Comparison of ENCODE assay signal across 1 cellular context in genomic region chr6:52522151-52522626, GRCh38.
TF ChIP-seq lines count a peak whose summit lies in the region.

No MANE protein-coding gene starts in this region.

TF ChIP-seq in HepG2, 621 proteins besides CTCF, POLR2A, EP300 and RAD21 (continued from another document):
- TF ChIP-seq ZNF687 (CRISPR knock-in tag; IDR thresholded peaks at IDR 0.05) (peak; percentile 25; the same call in 1 of the 2 replicates), FOXK2 (IDR thresholded peaks at IDR 0.05) (no peak), ZSCAN25 (CRISPR knock-in tag; IDR thresholded peaks at IDR 0.05) (0 out of 2 replicates have a peak, but pooled peaks have one; percentile 48), DDIT3 (CRISPR knock-in tag; IDR thresholded peaks at IDR 0.05) (no peak), MYC (CRISPR knock-in tag; IDR thresholded peaks at IDR 0.05; ENCODE audit: borderline replicate concordance) (no peak), AKNA (CRISPR knock-in tag; IDR thresholded peaks at IDR 0.05; ENCODE audit: borderline replicate concordance) (no peak)
